Comparison of ENCODE assay signal across 11 cellular contexts in genomic region chr2:200077210-200077650, GRCh38.
A peak's percentile ranks its signal among the peaks of the same experiment; 100 is the strongest.
DNase-seq lines count a peak whose midpoint lies in the region; ATAC-seq and TF ChIP-seq lines count a peak whose summit lies in the region.
"Had no signal": no experiment of that assay in that cellular context is flagged by ENCODE, and none has a peak within 500 bp of the region (broad histone marks: within the 10 kb centered on the region; RNA-seq: fewer than 3 reads in every experiment).

No MANE protein-coding gene starts in this region.

- H3K36me3 ChIP-seq in RWPE2 (ENCODE audit: low read depth) (no peaks in the 10 kb centered on the region), A673 (ENCODE audit: insufficient read depth, low read length, poor library complexity, severe bottlenecking) (no peaks in the 10 kb centered on the region)
- H3K36me3 ChIP-seq: upper lobe of left lung had no signal

- intact Hi-C loops in A673 (cut with micrococcal nuclease; ENCODE audit: unreplicated experiment) = no loop called here

- peak overlapping the region; percentile 18 for H3K27ac ChIP-seq in RWPE2 (ENCODE audit: poor library complexity, severe bottlenecking)
- no peak overlapping the region for H3K27ac ChIP-seq in A673 (ENCODE audit: low read depth, low read length, poor library complexity, severe bottlenecking)

- no TSS peak for BruUV-seq in A673 (replicated peaks; lab: Mats Ljungman, UMichigan)

- H3K9me3 ChIP-seq in RWPE2 (ENCODE audit: severe bottlenecking) (no peaks in the 10 kb centered on the region), A673 (ENCODE audit: low read depth, low read length, poor library complexity, severe bottlenecking) (no peaks in the 10 kb centered on the region)
- H3K9me3 ChIP-seq: upper lobe of left lung had no signal

- H3K4me1 ChIP-seq in RWPE2 (ENCODE audit: insufficient read depth, poor library complexity, severe bottlenecking) = peaks cover 16% of the 10 kb centered on the region
- H3K4me1 ChIP-seq in A673 (ENCODE audit: insufficient read depth, low read length, poor library complexity, severe bottlenecking) = no peaks in the 10 kb centered on the region

- H3K4me3 ChIP-seq in RWPE2 (ENCODE audit: severe bottlenecking) (no peak overlapping the region), fibroblast of villous mesenchyme (ENCODE audit: low read depth, low read length) (no peak overlapping the region), retinal pigment epithelial cell (ENCODE audit: low read length) (no peak overlapping the region), A673 (ENCODE audit: low read depth, low read length, poor library complexity, severe bottlenecking) (no peak overlapping the region)
- H3K4me3 ChIP-seq: upper lobe of left lung had no signal

- ATAC-seq in RWPE2 (ENCODE audit: low read depth) = peak; percentile 94

- TF ChIP-seq CTCF in RWPE2 (IDR thresholded peaks at IDR 0.05; ENCODE audit: poor library complexity, severe bottlenecking) (no peak), fibroblast of villous mesenchyme (IDR thresholded peaks at IDR 0.05; ENCODE audit: insufficient read depth, low read depth, low read length) (no peak), retinal pigment epithelial cell (conservative IDR thresholded peaks at IDR 0.05; ENCODE audit: low read depth, low read length) (no peak), A673 (conservative IDR thresholded peaks at IDR 0.05; ENCODE audit: low read depth, low read length) (no peak)

- H3K27me3 ChIP-seq in RWPE2 (ENCODE audit: insufficient read depth, poor library complexity, severe bottlenecking) = no peaks in the 10 kb centered on the region
- H3K27me3 ChIP-seq in A673 (replicated peaks; ENCODE audit: insufficient read depth, low read depth, low read length, poor library complexity) = no peaks in the 10 kb centered on the region
- H3K27me3 ChIP-seq: upper lobe of left lung had no signal

- CTCF ChIA-PET in A673 (lab: Charles Lee) = no interaction called here

- in situ Hi-C loops in ACHN (cut with HindIII; ENCODE audit: low pct_ligation_motif_present, low pct_unique_long_range_greater_than_20kb, low sequenced_read_pairs) = no loop called here

- POLR2A ChIA-PET in A673 (lab: Charles Lee; ENCODE audit: low non-redundant PET) = no interaction called here

- DNase-seq in DMS153 (lab: John Stamatoyannopoulos, UW) = peak; percentile 13
- no peak for DNase-seq in DMS153 treated with DMSO at 0.1 percent for 48 hours (lab: John Stamatoyannopoulos, UW; ENCODE audit: unreplicated experiment)
- no peak for DNase-seq in RWPE2 (ENCODE audit: low spot score)
- peak; percentile 97 for DNase-seq in fibroblast of villous mesenchyme (ENCODE audit: low read depth)
- peak; percentile 80 for DNase-seq in retinal pigment epithelial cell (ENCODE audit: low read depth)
- DNase-seq in ACHN = no peak
- no peak for DNase-seq in LoVo (ENCODE audit: low spot score)
- no peak for DNase-seq in A673 (ENCODE audit: low spot score)
- DNase-seq: 8988T, NCI-H1930, upper lobe of left lung had no signal

Comparison
In these comparisons a context has a peak if more than half of its experiments do, and no peak if none do; other contexts are left out.
1. DNase-seq: peak in DMS153 (single experiment), fibroblast of villous mesenchyme (single experiment) and retinal pigment epithelial cell (single experiment); none in DMS153 treated with DMSO at 0.1 percent for 48 hours (single experiment), RWPE2 (single experiment), ACHN (single experiment), LoVo (single experiment) and A673 (single experiment).